Comparison of ENCODE assay signal across 8 cellular contexts in genomic region chr9:73219985-73220626, GRCh38.
DNase-seq lines count a peak whose midpoint lies in the region; ATAC-seq and TF ChIP-seq lines count a peak whose summit lies in the region.

No MANE protein-coding gene starts in this region.

- no peak overlapping the region for H3K4ac ChIP-seq in mesenchymal stem cell (ENCODE audit: low read depth in 1 of 2, low read length in 2 of 2)

- H3K4me1 ChIP-seq in mesenchymal stem cell (ENCODE audit: control insufficient read depth, insufficient read depth, low read depth, low read length) = no peaks in the 10 kb centered on the region
- no peaks in the 10 kb centered on the region for H3K4me1 ChIP-seq in vagina

- H3K4me3 ChIP-seq in mesenchymal stem cell (ENCODE audit: insufficient read depth in 1 of 2, low read depth in 1 of 2, low read length in 2 of 2) (peak overlapping the region in 1 of 2 experiments; percentile 46), vagina (no peak overlapping the region)

- no peak for TF ChIP-seq CTCF in vagina (IDR thresholded peaks at IDR 0.05)

- no peak overlapping the region for H4K8ac ChIP-seq in mesenchymal stem cell (ENCODE audit: low read length)

- DNase-seq in activated T-cell treated with anti-CD3 and anti-CD28 coated beads for 48 hours (ENCODE audit: low read depth) = peak; percentile 18
- no peak for DNase-seq in activated T-cell treated with anti-CD3 and anti-CD28 coated beads for 4 hours
- no peak for DNase-seq in T-helper 17 cell
- peak; percentile 91 for DNase-seq in mesenchymal stem cell
- no peak for DNase-seq in HuH-7 (ENCODE audit: low spot score)
- no peak for DNase-seq in globus pallidus (ENCODE audit: low spot score)
- no peak for DNase-seq in vagina (ENCODE audit: extremely low spot score in 2 of 2)

- H3K36me3 Mint-ChIP-seq in T-helper 17 cell (ENCODE audit: low read depth) = peaks cover 5% of the 10 kb centered on the region

- H2AK5ac ChIP-seq in mesenchymal stem cell (ENCODE audit: low read length, severe bottlenecking) = no peak overlapping the region

- H3K27ac Mint-ChIP-seq in T-helper 17 cell = no peak overlapping the region

- peak overlapping the region; percentile 84 for H3K9ac ChIP-seq in mesenchymal stem cell (ENCODE audit: low read length)

- no peak overlapping the region for H4K91ac ChIP-seq in mesenchymal stem cell (ENCODE audit: low read length)

- no peak overlapping the region for H2BK5ac ChIP-seq in mesenchymal stem cell (ENCODE audit: low read depth, low read length, poor library complexity, severe bottlenecking)

- no peak overlapping the region for H2BK12ac ChIP-seq in mesenchymal stem cell (ENCODE audit: low read length in 2 of 2)

- TF ChIP-seq POLR2A in vagina (IDR thresholded peaks at IDR 0.05) = no peak

- no peak overlapping the region for H3K14ac ChIP-seq in mesenchymal stem cell (ENCODE audit: low read length in 2 of 2)

- H3K4me3 Mint-ChIP-seq in T-helper 17 cell = no peak overlapping the region

- 82% methylated on average over 1 of the region's 1 CpG for WGBS in mesenchymal stem cell

- no peak overlapping the region for H2BK120ac ChIP-seq in mesenchymal stem cell (ENCODE audit: low read depth, low read length)

- H3K27ac ChIP-seq in mesenchymal stem cell (ENCODE audit: low read length, poor library complexity, severe bottlenecking) (no peak overlapping the region), vagina (no peak overlapping the region)

- H3K79me1 ChIP-seq in mesenchymal stem cell (replicated peaks; ENCODE audit: low read length, poor library complexity, severe bottlenecking) = no peaks in the 10 kb centered on the region

- H3K36me3 ChIP-seq in mesenchymal stem cell (ENCODE audit: control insufficient read depth in 1 of 2, insufficient read depth in 2 of 2, low read depth in 1 of 2, low read length in 2 of 2) (no peaks in the 10 kb centered on the region), vagina (no peaks in the 10 kb centered on the region)

- no peak overlapping the region for H3K23ac ChIP-seq in mesenchymal stem cell (ENCODE audit: low read length in 2 of 2)

- no peak overlapping the region for H3K18ac ChIP-seq in mesenchymal stem cell (ENCODE audit: low read depth in 1 of 2, low read length in 2 of 2)

- H2AFZ ChIP-seq in mesenchymal stem cell (ENCODE audit: low read depth, low read length) = no peak overlapping the region

- ATAC-seq in HG02938 (IDR thresholded peaks at IDR 0.05; ENCODE audit: unreplicated experiment) = peak; percentile 82
- ATAC-seq in T-helper 17 cell = peak; percentile 61

- H3K4me1 Mint-ChIP-seq in T-helper 17 cell = peaks cover 5% of the 10 kb centered on the region

- H3K27me3 ChIP-seq in mesenchymal stem cell (ENCODE audit: control insufficient read depth in 1 of 2, insufficient read depth in 1 of 2, low read length in 2 of 2) = peaks cover 0 to 3% of the 10 kb centered on the region in 2 experiments
- H3K27me3 ChIP-seq in vagina = no peaks in the 10 kb centered on the region

- H3K27me3 Mint-ChIP-seq in T-helper 17 cell = peaks cover 68% of the 10 kb centered on the region

- no peak overlapping the region for H2BK15ac ChIP-seq in mesenchymal stem cell (ENCODE audit: low read depth, poor library complexity, severe bottlenecking)

- no peaks in the 10 kb centered on the region for H3K9me3 ChIP-seq in T-helper 17 cell (ENCODE audit: control insufficient read depth, low read length, poor library complexity, severe bottlenecking)
- no peaks in the 10 kb centered on the region for H3K9me3 ChIP-seq in mesenchymal stem cell (ENCODE audit: control insufficient read depth, low read length)
- H3K9me3 ChIP-seq in vagina = no peaks in the 10 kb centered on the region

- no peak overlapping the region for H3K4me2 ChIP-seq in mesenchymal stem cell (ENCODE audit: low read length, poor library complexity, severe bottlenecking)

- intact Hi-C loops in vagina (cut with DNase I) = no loop called here

Comparison
In these comparisons a context has a peak if more than half of its experiments do, and no peak if none do; other contexts are left out.
1. DNase-seq: peak in activated T-cell treated with anti-CD3 and anti-CD28 coated beads for 48 hours (single experiment) and mesenchymal stem cell (single experiment); none in activated T-cell treated with anti-CD3 and anti-CD28 coated beads for 4 hours (single experiment), T-helper 17 cell (0 of 3), HuH-7 (single experiment), globus pallidus (single experiment) and vagina (0 of 2).